Comparison of ENCODE assay signal across 18 cellular contexts in the genomic region with DNA sequence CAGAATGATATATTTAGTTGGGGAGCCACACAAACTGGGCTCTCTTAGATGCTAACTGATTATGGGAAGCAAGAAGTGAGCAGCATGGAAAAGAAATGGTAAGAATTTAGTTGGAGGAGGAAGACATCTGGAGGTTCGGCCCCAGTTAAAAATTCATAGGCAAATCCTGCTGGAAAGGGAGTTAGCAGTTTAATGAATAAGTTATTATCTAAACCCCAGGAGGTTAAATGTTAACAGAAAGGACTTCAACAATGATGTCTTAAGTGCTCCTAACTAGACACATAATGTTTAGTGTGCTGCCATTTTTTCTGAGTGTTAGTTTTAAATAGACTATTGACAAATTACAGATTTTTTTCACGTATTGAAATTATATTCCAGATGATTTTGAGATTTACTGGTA.
"Had no signal": no experiment of that assay in that cellular context is flagged by ENCODE, and none has a peak within 500 bp of the region (broad histone marks: within the 10 kb centered on the region; RNA-seq: fewer than 3 reads in every experiment).

No MANE protein-coding gene starts in this region.

- H3K4me3 ChIP-seq: cardiac muscle cell, dorsolateral prefrontal cortex, esophagus muscularis mucosa, lung, pancreas, tibial artery, uterus had no signal

- H3K27me3 ChIP-seq: cardiac muscle cell, dorsolateral prefrontal cortex, esophagus muscularis mucosa, pancreas, tibial artery, uterus had no signal

- H3K36me3 ChIP-seq: cardiac muscle cell, esophagus muscularis mucosa, pancreas, tibial artery, uterus had no signal

- H3K4me3 Mint-ChIP-seq: activated T-helper 1 cell treated with anti-CD3 and anti-CD28 coated beads, Interleukin-12 subunit alpha, Interleukin-12 subunit beta, Interleukin-2, Interleukin-4 antibody, amounts not matched to agents 30 ng/mL and 10 ng/mL and 1 ng/mL, durations not matched to agents 14 hours and 24 hours and 36 hours; stimulated activated memory B cell treated with anti-CD40 and anti-IgM and Interleukin-4, amounts not matched to agents 10 μg/mL and 1 μg/mL and 100 μg/mL, for 72 hours; T-cell had no signal

- H3K27ac ChIP-seq: cardiac muscle cell, dorsolateral prefrontal cortex, esophagus muscularis mucosa, pancreas, tibial artery, uterus had no signal

- H3K27ac Mint-ChIP-seq: activated T-helper 1 cell treated with anti-CD3 and anti-CD28 coated beads, Interleukin-12 subunit alpha, Interleukin-12 subunit beta, Interleukin-2, Interleukin-4 antibody, amounts not matched to agents 30 ng/mL and 10 ng/mL and 1 ng/mL, durations not matched to agents 14 hours and 24 hours and 36 hours; stimulated activated memory B cell treated with anti-CD40 and anti-IgM and Interleukin-4, amounts not matched to agents 10 μg/mL and 1 μg/mL and 100 μg/mL, for 72 hours; T-cell had no signal

- H3K4me1 ChIP-seq: uterus had no signal

- H3K9me3 Mint-ChIP-seq: activated T-helper 1 cell treated with anti-CD3 and anti-CD28 coated beads, Interleukin-12 subunit alpha, Interleukin-12 subunit beta, Interleukin-2, Interleukin-4 antibody, amounts not matched to agents 30 ng/mL and 10 ng/mL and 1 ng/mL, durations not matched to agents 14 hours and 24 hours and 36 hours; stimulated activated memory B cell treated with anti-CD40 and anti-IgM and Interleukin-4, amounts not matched to agents 10 μg/mL and 1 μg/mL and 100 μg/mL, for 72 hours had no signal

- H3K27me3 Mint-ChIP-seq: stimulated activated memory B cell treated with anti-CD40 and anti-IgM and Interleukin-4, amounts not matched to agents 10 μg/mL and 1 μg/mL and 100 μg/mL, for 72 hours; T-cell had no signal

- H3K36me3 Mint-ChIP-seq: stimulated activated memory B cell treated with anti-CD40 and anti-IgM and Interleukin-4, amounts not matched to agents 10 μg/mL and 1 μg/mL and 100 μg/mL, for 72 hours; T-cell had no signal

- H3K9me3 ChIP-seq: esophagus muscularis mucosa, pancreas, tibial artery, uterus had no signal

- ATAC-seq: activated CD4-positive, CD25-positive, alpha-beta regulatory T cell treated with anti-CD3 and anti-CD28 coated beads, Interleukin-2, amount 50 U/mL, for 24 hours; left colon; stimulated activated memory B cell treated with anti-CD40 and anti-IgM and Interleukin-4, amounts not matched to agents 10 μg/mL and 1 μg/mL and 100 μg/mL, for 72 hours; T-cell had no signal

- DNase-seq: activated CD4-positive, alpha-beta T cell treated with anti-CD3 and anti-CD28 coated beads, Interleukin-2, amount 50 U/mL, for 1 hour; activated naive CD4-positive, alpha-beta T cell; dorsolateral prefrontal cortex; hypothalamus; left colon; midbrain; pancreas; stimulated activated CD4-positive, alpha-beta T cell treated with anti-CD3 and anti-CD28 coated beads, Interleukin-2, amount 100 ng/mL, for 48 hours; T-cell; T-helper 9 cell; tibial artery; uterus had no signal
